ENCODE assay signal across 1 cellular context in the genomic region with DNA sequence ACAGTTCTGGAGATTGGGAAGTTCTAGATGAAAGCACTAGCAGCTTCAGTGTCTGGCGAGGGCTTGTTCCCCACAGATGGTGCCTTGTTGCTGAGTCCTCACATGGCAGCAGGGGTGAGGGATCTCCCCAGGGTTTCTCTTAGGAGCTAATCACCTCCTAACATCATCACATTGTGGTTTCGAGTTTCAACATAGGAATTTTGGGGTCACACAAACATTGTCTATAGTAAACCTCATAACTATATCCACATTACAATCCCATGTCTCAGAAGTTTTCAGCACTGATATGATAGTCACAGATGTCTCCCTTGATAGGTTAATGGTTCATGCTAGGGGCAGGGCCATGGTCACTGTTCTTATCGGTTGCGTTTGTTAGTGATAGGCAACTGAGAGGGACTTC.
TF ChIP-seq lines count a peak whose summit lies in the region.

No MANE protein-coding gene starts in this region.

TF ChIP-seq in K562, 482 proteins besides CTCF, POLR2A, EP300 and RAD21:
- TF ChIP-seq KDM2B (CRISPR knock-in tag; IDR thresholded peaks at IDR 0.05) (no peak), ZNF133 (CRISPR knock-in tag; IDR thresholded peaks at IDR 0.05) (no peak), NEUROD1 (IDR thresholded peaks at IDR 0.05; ENCODE audit: borderline replicate concordance, low read depth, low read length, partially characterized antibody) (no peak), ZNF766 (CRISPR knock-in tag; conservative IDR thresholded peaks at IDR 0.05) (peak; percentile 87), ZNF212 (CRISPR knock-in tag; IDR thresholded peaks at IDR 0.05) (no peak), HMGN3 (IDR thresholded peaks at IDR 0.05; ENCODE audit: borderline replicate concordance, extremely low read depth, insufficient read length, low read depth, low read length) (no peak), ZNF143 (CRISPR knock-in tag; IDR thresholded peaks at IDR 0.05) (no peak), TEAD1 (CRISPR knock-in tag; IDR thresholded peaks at IDR 0.05) (0 out of 4 replicates have a peak, but pooled peaks of 1 of the 2 experiments have one; percentile 35), CBX3 (IDR thresholded peaks at IDR 0.05; ENCODE audit: borderline replicate concordance in 1 of 2, low read length in 2 of 2) (no peak), FOSL1 (tag; conservative IDR thresholded peaks at IDR 0.05) (peak; percentile 62), TEAD2 (tag; IDR thresholded peaks at IDR 0.05) (no peak), CBFA2T3 (IDR thresholded peaks at IDR 0.05) (peak; percentile 28; the same call in 1 of the 2 replicates), IRF2 (CRISPR knock-in tag; IDR thresholded peaks at IDR 0.05) (no peak), SUPT5H (IDR thresholded peaks at IDR 0.05) (no peak), FUS (optimal IDR thresholded peaks at IDR 0.05; ENCODE audit: low read depth, low read length) (no peak), KHSRP (IDR thresholded peaks at IDR 0.05) (no peak), TAF9B (IDR thresholded peaks at IDR 0.05; ENCODE audit: partially characterized antibody) (no peak), TEAD4 (IDR thresholded peaks at IDR 0.05; ENCODE audit: low read length) (peak; percentile 54; the same call in 1 of the 2 replicates), TEAD4 (CRISPR knock-in tag; IDR thresholded peaks at IDR 0.05; ENCODE audit: borderline replicate concordance) (no peak), XRCC4 (IDR thresholded peaks at IDR 0.05; ENCODE audit: extremely low read depth, insufficient read depth, insufficient read length) (no peak)
- TF ChIP-seq, protein P1, sequence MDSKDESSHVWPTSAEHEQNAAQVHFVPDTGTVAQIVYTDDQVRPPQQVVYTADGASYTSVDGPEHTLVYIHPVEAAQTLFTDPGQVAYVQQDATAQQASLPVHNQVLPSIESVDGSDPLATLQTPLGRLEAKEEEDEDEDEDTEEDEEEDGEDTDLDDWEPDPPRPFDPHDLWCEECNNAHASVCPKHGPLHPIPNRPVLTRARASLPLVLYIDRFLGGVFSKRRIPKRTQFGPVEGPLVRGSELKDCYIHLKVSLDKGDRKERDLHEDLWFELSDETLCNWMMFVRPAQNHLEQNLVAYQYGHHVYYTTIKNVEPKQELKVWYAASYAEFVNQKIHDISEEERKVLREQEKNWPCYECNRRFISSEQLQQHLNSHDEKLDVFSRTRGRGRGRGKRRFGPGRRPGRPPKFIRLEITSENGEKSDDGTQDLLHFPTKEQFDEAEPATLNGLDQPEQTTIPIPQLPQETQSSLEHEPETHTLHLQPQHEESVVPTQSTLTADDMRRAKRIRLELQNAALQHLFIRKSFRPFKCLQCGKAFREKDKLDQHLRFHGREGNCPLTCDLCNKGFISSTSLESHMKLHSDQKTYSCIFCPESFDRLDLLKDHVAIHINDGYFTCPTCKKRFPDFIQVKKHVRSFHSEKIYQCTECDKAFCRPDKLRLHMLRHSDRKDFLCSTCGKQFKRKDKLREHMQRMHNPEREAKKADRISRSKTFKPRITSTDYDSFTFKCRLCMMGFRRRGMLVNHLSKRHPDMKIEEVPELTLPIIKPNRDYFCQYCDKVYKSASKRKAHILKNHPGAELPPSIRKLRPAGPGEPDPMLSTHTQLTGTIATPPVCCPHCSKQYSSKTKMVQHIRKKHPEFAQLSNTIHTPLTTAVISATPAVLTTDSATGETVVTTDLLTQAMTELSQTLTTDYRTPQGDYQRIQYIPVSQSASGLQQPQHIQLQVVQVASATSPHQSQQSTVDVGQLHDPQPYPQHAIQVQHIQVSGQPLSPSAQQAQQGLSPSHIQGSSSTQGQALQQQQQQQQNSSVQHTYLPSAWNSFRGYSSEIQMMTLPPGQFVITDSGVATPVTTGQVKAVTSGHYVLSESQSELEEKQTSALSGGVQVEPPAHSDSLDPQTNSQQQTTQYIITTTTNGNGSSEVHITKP (IDR thresholded peaks at IDR 0.05; ENCODE audit: partially characterized antibody), result peak; percentile 45
